In the genomic region with DNA sequence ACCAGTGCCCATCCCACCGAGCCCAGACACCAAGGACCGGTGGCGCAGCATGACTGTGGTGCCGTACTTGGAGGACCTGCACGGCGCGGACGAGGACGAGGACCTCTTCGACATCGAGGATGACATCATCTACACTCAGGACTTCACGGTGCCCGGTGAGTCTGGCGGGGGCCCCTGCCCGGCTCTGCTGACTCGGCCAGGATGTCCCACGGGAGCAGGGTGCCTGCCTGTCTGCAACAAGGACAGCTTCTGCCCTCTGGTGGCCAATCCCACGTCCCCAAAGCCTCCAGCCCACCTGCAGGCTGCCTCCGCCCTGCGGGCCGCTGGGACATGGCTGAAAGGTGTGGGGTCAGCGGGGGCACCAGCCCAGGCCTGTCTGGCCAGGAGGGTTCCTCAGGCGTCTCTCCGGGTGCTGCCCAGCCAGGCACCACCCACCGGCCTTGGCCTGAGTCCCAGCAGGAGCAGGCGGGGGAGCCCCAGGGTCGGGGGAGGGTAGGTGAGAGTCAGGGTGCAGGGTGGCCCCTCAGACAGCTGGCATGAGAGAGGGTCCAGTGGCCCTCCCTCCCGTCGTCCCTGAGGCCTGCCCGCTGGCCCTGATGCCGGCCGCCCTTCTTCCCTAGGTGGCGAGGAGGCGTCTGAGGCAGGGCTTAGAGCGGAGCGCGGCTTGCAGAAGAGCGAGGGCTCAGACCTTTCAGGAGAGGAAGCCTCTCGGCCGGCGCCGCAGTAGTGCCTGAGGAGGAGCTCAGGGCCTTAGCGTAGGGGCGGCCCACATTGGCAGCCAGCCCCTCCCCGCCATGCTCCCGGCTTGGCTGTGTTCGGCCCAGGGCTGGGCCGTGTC, we compare ENCODE assay signal across 8 cellular contexts. TPM values are rescaled to one million over a fixed set of nuclear protein-coding genes. Genes with fewer than 3 reads are reported as not detected.
DNase-seq lines count a peak whose midpoint lies in the region; ATAC-seq, FAIRE-seq and TF ChIP-seq lines count a peak whose summit lies in the region.

No MANE protein-coding gene starts in this region.

- peak in 1 of 2 donors; percentile 48 for TF ChIP-seq CTCF in right atrium auricular region (IDR thresholded peaks at IDR 0.05)

- H3K27ac ChIP-seq in right atrium auricular region = no peak overlapping the region
- H3K27ac ChIP-seq in SJCRH30 = no peak overlapping the region

- intact Hi-C loops in left cardiac atrium (cut with DNase I) = no loop called here

- H3K4me3 ChIP-seq in right atrium auricular region (no peak overlapping the region), SJCRH30 (no peak overlapping the region)

- TF ChIP-seq POLR2A in H54 (IDR thresholded peaks at IDR 0.05; ENCODE audit: low read depth, low read length) = no peak

- H3K9me3 ChIP-seq in right atrium auricular region (no peaks in the 10 kb centered on the region), SJCRH30 (replicated peaks) (no peaks in the 10 kb centered on the region)

- peak; percentile 45 for DNase-seq in left cardiac atrium
- DNase-seq in right atrium auricular region (ENCODE audit: low spot score) = no peak
- peak; percentile 55 to 67 for DNase-seq in SJCRH30
- peak; percentile 51 for DNase-seq in germinal center (ENCODE audit: low spot score)
- DNase-seq in H54 (ENCODE audit: insufficient read length, low spot score) = no peak

- H3K4me1 ChIP-seq in right atrium auricular region (peaks cover 0 to 43% of the 10 kb centered on the region in 2 donors), SJCRH30 (no peaks in the 10 kb centered on the region)

- H3K36me3 ChIP-seq in right atrium auricular region (peaks cover 61% of the 10 kb centered on the region), SJCRH30 (peaks cover 20% of the 10 kb centered on the region)

- no peak for FAIRE-seq in H54 (lab: Jason Lieb, UNC)

- H3K27me3 ChIP-seq in right atrium auricular region (no peaks in the 10 kb centered on the region), SJCRH30 (no peaks in the 10 kb centered on the region)

- ATAC-seq in left cardiac atrium = no peak
- no peak for ATAC-seq in GM21529 (IDR thresholded peaks at IDR 0.05; ENCODE audit: unreplicated experiment)
- ATAC-seq in HG03175 (IDR thresholded peaks at IDR 0.05; ENCODE audit: unreplicated experiment) = no peak
- ATAC-seq in GM19035 (IDR thresholded peaks at IDR 0.05; ENCODE audit: unreplicated experiment) = no peak

RNA-seq across cellular contexts. Expression of gene CBARP, which starts 14.6 kb away (rescaled TPM):
- total RNA-seq in left cardiac atrium = 1 to 10 TPM; 1.6 to 3.8 TPM
- total RNA-seq in right atrium auricular region = 1 to 10 TPM; 2.4 to 2.6 TPM
- total RNA-seq in SJCRH30 (2014; rRNA removed; shearing (Covaris generic)) = 1.2 and 1.9 TPM in 2 replicates

RNA-seq across cellular contexts. Expression of gene STK11, which starts 17.7 kb away (rescaled TPM):
- total RNA-seq in left cardiac atrium (10 to 100 TPM; 48.2 to 53.0 TPM), right atrium auricular region (10 to 100 TPM; 62.0 to 64.7 TPM)
- total RNA-seq in SJCRH30 (2014; rRNA removed; shearing (Covaris generic)) = 40.4 and 43.6 TPM in 2 replicates

RNA-seq across cellular contexts. Expression of gene ATP5F1D, which starts 18.3 kb away (rescaled TPM):
- total RNA-seq in left cardiac atrium (100 to 1,000 TPM; 540 to 639 TPM), right atrium auricular region (100 to 1,000 TPM; 193 to 269 TPM)
- total RNA-seq in SJCRH30 (2014; rRNA removed; shearing (Covaris generic)) = 25.5 and 32.2 TPM in 2 replicates

RNA-seq across cellular contexts. Expression of gene MIDN, which starts 25.1 kb away (rescaled TPM):
- total RNA-seq in left cardiac atrium (100 to 1,000 TPM in 1 of 2 donors, 10 to 100 TPM in 1; 58.7 to 148 TPM), right atrium auricular region (10 to 100 TPM; 42.1 to 42.2 TPM)
- total RNA-seq in SJCRH30 (2014; rRNA removed; shearing (Covaris generic)) = 9.1 TPM in 2 replicates

RNA-seq across cellular contexts. Expression of gene CIRBP, which starts 45.9 kb away (rescaled TPM):
- total RNA-seq in left cardiac atrium = 100 to 1,000 TPM; 229 to 379 TPM
- total RNA-seq in right atrium auricular region = 100 to 1,000 TPM; 288 to 385 TPM
- 159 and 181 TPM in 2 replicates for total RNA-seq in SJCRH30 (2014; rRNA removed; shearing (Covaris generic))

Comparison
In these comparisons a context has a peak if more than half of its experiments do, and no peak if none do; other contexts are left out.
1. DNase-seq: peak in left cardiac atrium (single experiment), SJCRH30 (2 of 2) and germinal center (single experiment); none in right atrium auricular region (single experiment) and H54 (single experiment).